Comparison of ENCODE assay signal across 1 cellular context in genomic region chr7:55571534-55572377, GRCh38.
TF ChIP-seq lines count a peak whose summit lies in the region.

No MANE protein-coding gene starts in this region.

TF ChIP-seq in WTC11, 78 proteins besides CTCF, POLR2A, EP300 and RAD21 (continued from another document):
- TF ChIP-seq PREB (CRISPR knock-in tag; IDR thresholded peaks at IDR 0.05; ENCODE audit: borderline replicate concordance) (0 out of 2 replicates have a peak, but pooled peaks have one; percentile 33), JAZF1 (CRISPR knock-in tag; IDR thresholded peaks at IDR 0.05) (no peak), ZNF423 (CRISPR knock-in tag; IDR thresholded peaks at IDR 0.05) (no peak), FOXJ3 (CRISPR knock-in tag; IDR thresholded peaks at IDR 0.05; ENCODE audit: borderline replicate concordance) (no peak), GTF2I (CRISPR knock-in tag; conservative IDR thresholded peaks at IDR 0.05) (no peak), IRF2 (CRISPR knock-in tag; IDR thresholded peaks at IDR 0.05; ENCODE audit: borderline replicate concordance, low read depth) (no peak), ZNF425 (CRISPR knock-in tag; conservative IDR thresholded peaks at IDR 0.05) (no peak)
